ENCODE assay signal across 1 cellular context in the genomic region with DNA sequence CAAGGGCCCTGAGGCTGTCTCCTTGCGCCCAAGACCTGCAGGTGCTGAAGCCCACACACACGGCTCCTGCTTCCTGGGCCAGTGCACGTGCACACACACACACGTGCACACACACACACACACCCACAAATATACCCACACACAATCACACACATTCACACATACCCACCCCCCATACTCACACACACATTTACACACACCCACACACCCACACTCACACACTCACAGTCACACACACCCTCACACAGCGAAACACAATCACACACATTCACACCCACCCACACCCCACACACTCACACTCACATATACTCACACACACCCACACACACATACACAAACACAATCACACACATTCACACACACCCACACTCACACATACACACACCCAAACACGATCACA.
TF ChIP-seq lines count a peak whose summit lies in the region.

No MANE protein-coding gene starts in this region.

TF ChIP-seq in HepG2, 621 proteins besides CTCF, POLR2A, EP300 and RAD21 (continued from another document):
- TF ChIP-seq, protein P1, sequence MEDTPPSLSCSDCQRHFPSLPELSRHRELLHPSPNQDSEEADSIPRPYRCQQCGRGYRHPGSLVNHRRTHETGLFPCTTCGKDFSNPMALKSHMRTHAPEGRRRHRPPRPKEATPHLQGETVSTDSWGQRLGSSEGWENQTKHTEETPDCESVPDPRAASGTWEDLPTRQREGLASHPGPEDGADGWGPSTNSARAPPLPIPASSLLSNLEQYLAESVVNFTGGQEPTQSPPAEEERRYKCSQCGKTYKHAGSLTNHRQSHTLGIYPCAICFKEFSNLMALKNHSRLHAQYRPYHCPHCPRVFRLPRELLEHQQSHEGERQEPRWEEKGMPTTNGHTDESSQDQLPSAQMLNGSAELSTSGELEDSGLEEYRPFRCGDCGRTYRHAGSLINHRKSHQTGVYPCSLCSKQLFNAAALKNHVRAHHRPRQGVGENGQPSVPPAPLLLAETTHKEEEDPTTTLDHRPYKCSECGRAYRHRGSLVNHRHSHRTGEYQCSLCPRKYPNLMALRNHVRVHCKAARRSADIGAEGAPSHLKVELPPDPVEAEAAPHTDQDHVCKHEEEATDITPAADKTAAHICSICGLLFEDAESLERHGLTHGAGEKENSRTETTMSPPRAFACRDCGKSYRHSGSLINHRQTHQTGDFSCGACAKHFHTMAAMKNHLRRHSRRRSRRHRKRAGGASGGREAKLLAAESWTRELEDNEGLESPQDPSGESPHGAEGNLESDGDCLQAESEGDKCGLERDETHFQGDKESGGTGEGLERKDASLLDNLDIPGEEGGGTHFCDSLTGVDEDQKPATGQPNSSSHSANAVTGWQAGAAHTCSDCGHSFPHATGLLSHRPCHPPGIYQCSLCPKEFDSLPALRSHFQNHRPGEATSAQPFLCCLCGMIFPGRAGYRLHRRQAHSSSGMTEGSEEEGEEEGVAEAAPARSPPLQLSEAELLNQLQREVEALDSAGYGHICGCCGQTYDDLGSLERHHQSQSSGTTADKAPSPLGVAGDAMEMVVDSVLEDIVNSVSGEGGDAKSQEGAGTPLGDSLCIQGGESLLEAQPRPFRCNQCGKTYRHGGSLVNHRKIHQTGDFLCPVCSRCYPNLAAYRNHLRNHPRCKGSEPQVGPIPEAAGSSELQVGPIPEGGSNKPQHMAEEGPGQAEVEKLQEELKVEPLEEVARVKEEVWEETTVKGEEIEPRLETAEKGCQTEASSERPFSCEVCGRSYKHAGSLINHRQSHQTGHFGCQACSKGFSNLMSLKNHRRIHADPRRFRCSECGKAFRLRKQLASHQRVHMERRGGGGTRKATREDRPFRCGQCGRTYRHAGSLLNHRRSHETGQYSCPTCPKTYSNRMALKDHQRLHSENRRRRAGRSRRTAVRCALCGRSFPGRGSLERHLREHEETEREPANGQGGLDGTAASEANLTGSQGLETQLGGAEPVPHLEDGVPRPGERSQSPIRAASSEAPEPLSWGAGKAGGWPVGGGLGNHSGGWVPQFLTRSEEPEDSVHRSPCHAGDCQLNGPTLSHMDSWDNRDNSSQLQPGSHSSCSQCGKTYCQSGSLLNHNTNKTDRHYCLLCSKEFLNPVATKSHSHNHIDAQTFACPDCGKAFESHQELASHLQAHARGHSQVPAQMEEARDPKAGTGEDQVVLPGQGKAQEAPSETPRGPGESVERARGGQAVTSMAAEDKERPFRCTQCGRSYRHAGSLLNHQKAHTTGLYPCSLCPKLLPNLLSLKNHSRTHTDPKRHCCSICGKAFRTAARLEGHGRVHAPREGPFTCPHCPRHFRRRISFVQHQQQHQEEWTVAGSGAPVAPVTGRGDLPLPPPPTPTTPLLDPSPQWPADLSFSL (CRISPR knock-in tag; IDR thresholded peaks at IDR 0.05), result peak; percentile 78
- TF ChIP-seq NBN (conservative IDR thresholded peaks at IDR 0.05), result 0 out of 2 replicates have a peak, but pooled peaks have one; percentile 77
- TF ChIP-seq, protein P2, sequence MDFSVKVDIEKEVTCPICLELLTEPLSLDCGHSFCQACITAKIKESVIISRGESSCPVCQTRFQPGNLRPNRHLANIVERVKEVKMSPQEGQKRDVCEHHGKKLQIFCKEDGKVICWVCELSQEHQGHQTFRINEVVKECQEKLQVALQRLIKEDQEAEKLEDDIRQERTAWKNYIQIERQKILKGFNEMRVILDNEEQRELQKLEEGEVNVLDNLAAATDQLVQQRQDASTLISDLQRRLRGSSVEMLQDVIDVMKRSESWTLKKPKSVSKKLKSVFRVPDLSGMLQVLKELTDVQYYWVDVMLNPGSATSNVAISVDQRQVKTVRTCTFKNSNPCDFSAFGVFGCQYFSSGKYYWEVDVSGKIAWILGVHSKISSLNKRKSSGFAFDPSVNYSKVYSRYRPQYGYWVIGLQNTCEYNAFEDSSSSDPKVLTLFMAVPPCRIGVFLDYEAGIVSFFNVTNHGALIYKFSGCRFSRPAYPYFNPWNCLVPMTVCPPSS (IDR thresholded peaks at IDR 0.05), result 0 out of 2 replicates have a peak, but pooled peaks have one; percentile 41
- TF ChIP-seq, protein P3, sequence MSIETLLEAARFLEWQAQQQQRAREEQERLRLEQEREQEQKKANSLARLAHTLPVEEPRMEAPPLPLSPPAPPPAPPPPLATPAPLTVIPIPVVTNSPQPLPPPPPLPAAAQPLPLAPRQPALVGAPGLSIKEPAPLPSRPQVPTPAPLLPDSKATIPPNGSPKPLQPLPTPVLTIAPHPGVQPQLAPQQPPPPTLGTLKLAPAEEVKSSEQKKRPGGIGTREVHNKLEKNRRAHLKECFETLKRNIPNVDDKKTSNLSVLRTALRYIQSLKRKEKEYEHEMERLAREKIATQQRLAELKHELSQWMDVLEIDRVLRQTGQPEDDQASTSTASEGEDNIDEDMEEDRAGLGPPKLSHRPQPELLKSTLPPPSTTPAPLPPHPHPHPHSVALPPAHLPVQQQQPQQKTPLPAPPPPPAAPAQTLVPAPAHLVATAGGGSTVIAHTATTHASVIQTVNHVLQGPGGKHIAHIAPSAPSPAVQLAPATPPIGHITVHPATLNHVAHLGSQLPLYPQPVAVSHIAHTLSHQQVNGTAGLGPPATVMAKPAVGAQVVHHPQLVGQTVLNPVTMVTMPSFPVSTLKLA (IDR thresholded peaks at IDR 0.05), result peak; percentile 76
